Comparison of ENCODE assay signal across 30 cellular contexts in genomic region chr13:51357928-51358595, GRCh38. TPM values are rescaled to one million over a fixed set of nuclear protein-coding genes. Genes with fewer than 3 reads are reported as not detected.
A peak's percentile ranks its signal among the peaks of the same experiment; 100 is the strongest.
DNase-seq lines count a peak whose midpoint lies in the region; ATAC-seq, FAIRE-seq and TF ChIP-seq lines count a peak whose summit lies in the region.
"Had no signal": no experiment of that assay in that cellular context is flagged by ENCODE, and none has a peak within 500 bp of the region (broad histone marks: within the 10 kb centered on the region; RNA-seq: fewer than 3 reads in every experiment).

No MANE protein-coding gene starts in this region.

- BruUV-seq in HepG2 (replicated peaks; lab: Mats Ljungman, UMichigan): no TSS peak

- no peak overlapping the region for H3K4me3 Mint-ChIP-seq in astrocyte (ENCODE audit: unreplicated experiment)
- H3K4me3 Mint-ChIP-seq: CD8-positive, alpha-beta memory T cell had no signal

- H3K27me3 Mint-ChIP-seq in astrocyte (ENCODE audit: low read depth, unreplicated experiment): no peaks in the 10 kb centered on the region
- H3K27me3 Mint-ChIP-seq: CD8-positive, alpha-beta memory T cell had no signal

- no peak for TF ChIP-seq CTCF in HepG2 (CRISPR knock-in tag; IDR thresholded peaks at IDR 0.05)
- TF ChIP-seq CTCF in right lobe of liver (IDR thresholded peaks at IDR 0.05): no peak
- TF ChIP-seq CTCF in astrocyte (IDR thresholded peaks at IDR 0.05; ENCODE audit: insufficient read depth, low read depth, low read length): no peak

- no peak overlapping the region for H3K27ac Mint-ChIP-seq in astrocyte (ENCODE audit: unreplicated experiment)

- in situ Hi-C loops in HepG2 (cut with HindIII; ENCODE audit: extremely low pct_ligation_motif_present, low pct_unique_long_range_greater_than_20kb): no loop called here

- peaks cover 25% of the 10 kb centered on the region for H3K4me1 Mint-ChIP-seq in astrocyte (ENCODE audit: low read depth, unreplicated experiment)
- H3K4me1 Mint-ChIP-seq: CD8-positive, alpha-beta memory T cell had no signal

- H3K9ac ChIP-seq in HepG2 (ENCODE audit: insufficient read depth, low read depth, low read length) (no peak overlapping the region), astrocyte (ENCODE audit: low read length) (no peak overlapping the region)

- TF ChIP-seq EP300 in HepG2 (IDR thresholded peaks at IDR 0.05; ENCODE audit: low read depth in 2 of 2, low read length in 2 of 2) (no peak), HepG2 (CRISPR knock-in tag; IDR thresholded peaks at IDR 0.05; ENCODE audit: borderline replicate concordance) (no peak)

- WGBS in HepG2 (ENCODE audit: low lambda C conversion rate): 83% methylated on average over 5 of the region's 5 CpGs
- 83% methylated on average over 5 of the region's 5 CpGs for WGBS in right lobe of liver (ENCODE audit: insufficient coverage, low coverage, low lambda C conversion rate, missing lambda C conversion rate)

- no peaks in the 10 kb centered on the region for H3K9me3 Mint-ChIP-seq in astrocyte (ENCODE audit: unreplicated experiment)
- H3K9me3 Mint-ChIP-seq: CD8-positive, alpha-beta memory T cell had no signal

- no peaks in the 10 kb centered on the region for H3K27me3 ChIP-seq in HepG2 (ENCODE audit: control insufficient read depth in 1 of 2, insufficient read depth in 2 of 2, low read length in 2 of 2)
- H3K27me3 ChIP-seq in right lobe of liver: no peaks in the 10 kb centered on the region
- no peaks in the 10 kb centered on the region for H3K27me3 ChIP-seq in astrocyte (ENCODE audit: insufficient read depth, low read length)

- H3K4me3 ChIP-seq in HepG2 (replicated peaks in 1 of 3; ENCODE audit: insufficient read depth in 1 of 3, low read depth in 2 of 3, low read length in 3 of 3) (no peak overlapping the region), right lobe of liver (no peak overlapping the region), astrocyte (ENCODE audit: insufficient read depth, low read depth, low read length) (no peak overlapping the region)

- no peak overlapping the region for H3K4me2 ChIP-seq in HepG2 (ENCODE audit: low read depth, low read length)
- no peak overlapping the region for H3K4me2 ChIP-seq in astrocyte (ENCODE audit: low read length)

- intact Hi-C loops in HepG2 (cut with micrococcal nuclease; ENCODE audit: unreplicated experiment) (no loop called here), right lobe of liver (cut with DNase I) (no loop called here)

- CTCF ChIA-PET in HepG2 (lab: Yijun Ruan, JAX; ENCODE audit: low intra/inter-chr PET ratio, low total read pairs): no interaction called here

- FAIRE-seq in HepG2 (lab: Jason Lieb, UNC) (no peak), astrocyte (lab: Jason Lieb, UNC) (peak; percentile 62)
- FAIRE-seq: HTR-8/SVneo had no signal

- H3K4me1 ChIP-seq in HepG2 (ENCODE audit: insufficient read depth, low read length) (peaks cover 29% of the 10 kb centered on the region), right lobe of liver (peaks cover 0 to 4% (median 0%) of the 10 kb centered on the region in 4 donors), astrocyte (ENCODE audit: insufficient read depth, low read length) (no peaks in the 10 kb centered on the region)

- peaks cover 20% of the 10 kb centered on the region for H3K36me3 Mint-ChIP-seq in astrocyte (ENCODE audit: low read depth, unreplicated experiment)

- POLR2A ChIA-PET in HepG2 (lab: Yijun Ruan, JAX): interaction anchor here (1.2 kb wide), 1 partner anchor 95 kb away, joined by 3 read pairs; the partner anchor contains the start of gene INTS6

- H2AFZ ChIP-seq in HepG2 (ENCODE audit: low read length) (no peak overlapping the region), astrocyte (ENCODE audit: low read depth, low read length) (no peak overlapping the region)

- H4K20me1 ChIP-seq in HepG2 (ENCODE audit: insufficient read depth, low read length): no peaks in the 10 kb centered on the region
- no peaks in the 10 kb centered on the region for H4K20me1 ChIP-seq in astrocyte (ENCODE audit: insufficient read depth, low read length)

- DNase-seq in HepG2 (ENCODE audit: low spot score) (no peak), right lobe of liver (no peak), astrocyte (ENCODE audit: low read depth) (no peak), inferior parietal cortex (ENCODE audit: extremely low spot score) (peak; percentile 36), superior temporal gyrus (ENCODE audit: extremely low spot score) (peak; percentile 56), NCI-H1436 treated with DMSO at 0.1 percent for 48 hours (lab: John Stamatoyannopoulos, UW) (no peak)
- no peak for DNase-seq in activated effector memory CD4-positive, alpha-beta T cell treated with Interleukin-2 at 50 U/mL for 16 hours
- DNase-seq: 8988T; AML-193; C1 segment of cervical spinal cord; Calu3; CD8-positive, alpha-beta memory T cell; DMS53; GDM1; IMR-90; Karpas-422; MV-4-11; NCI-H1105 treated with DMSO at 0.1 percent for 48 hours; NCI-H1694; NCI-H2081 treated with DMSO at 0.1 percent for 48 hours; NCI-H2171 treated with DMSO at 0.1 percent for 48 hours; NCI-H446; NCI-H526; Right ventricle myocardium superior had no signal

- no peaks in the 10 kb centered on the region for H3K36me3 ChIP-seq in HepG2 (replicated peaks in 1 of 2; ENCODE audit: control insufficient read depth in 1 of 2, insufficient read depth in 2 of 2, low read length in 2 of 2)
- H3K36me3 ChIP-seq in right lobe of liver: peaks cover 0 to 3% (median 0%) of the 10 kb centered on the region in 4 donors
- H3K36me3 ChIP-seq in astrocyte (ENCODE audit: insufficient read depth, low read length): peaks cover 10% of the 10 kb centered on the region

- H3K79me2 ChIP-seq in HepG2 (ENCODE audit: insufficient read depth, low read length) (no peaks in the 10 kb centered on the region), astrocyte (ENCODE audit: insufficient read depth, low read length) (no peaks in the 10 kb centered on the region)

- H3K9me3 ChIP-seq in HepG2 (ENCODE audit: low read length) (no peaks in the 10 kb centered on the region), right lobe of liver (no peaks in the 10 kb centered on the region), astrocyte (ENCODE audit: insufficient read depth, low read depth, low read length) (no peaks in the 10 kb centered on the region)

- no peak for TF ChIP-seq RAD21 in HepG2 (CRISPR knock-in tag; IDR thresholded peaks at IDR 0.05)

- H3K27ac ChIP-seq in HepG2 (ENCODE audit: extremely low read length, insufficient read depth, low read length) (no peak overlapping the region), right lobe of liver (no peak overlapping the region), astrocyte (ENCODE audit: low read depth, low read length) (no peak overlapping the region)

- peak; percentile 13; the same call in 1 of the 3 replicates for ATAC-seq in HepG2
- ATAC-seq in right lobe of liver: no peak
- no peak for ATAC-seq in HG02970 (IDR thresholded peaks at IDR 0.05; ENCODE audit: low FRiP score, unreplicated experiment)

- TF ChIP-seq POLR2A in HepG2 (IDR thresholded peaks at IDR 0.05; ENCODE audit: insufficient read depth in 1 of 2, low read depth in 2 of 2, low read length in 2 of 2) (no peak), right lobe of liver (IDR thresholded peaks at IDR 0.05) (no peak)

TF ChIP-seq in HepG2, 621 proteins besides CTCF, POLR2A, EP300 and RAD21:
- TF ChIP-seq ZSCAN9 (CRISPR knock-in tag; IDR thresholded peaks at IDR 0.05; ENCODE audit: borderline replicate concordance) (no peak), RBM22 (optimal IDR thresholded peaks at IDR 0.05; ENCODE audit: low read length) (peak; percentile 58)

RNA-seq across cellular contexts. Expression of gene SERPINE3, which starts 18.6 kb away (rescaled TPM):
- total RNA-seq in HepG2 (2016; rRNA removed; fragmentation: Illumina TruSeq; extraction: Trizol) (not detected in 2 replicates), right lobe of liver (not detected), astrocyte (not detected in 2 replicates)
- not detected in 2 replicates for total RNA-seq in HepG2 (2016; cell fraction: cytosol; rRNA removed; fragmentation: Illumina TruSeq; extraction: Trizol; ENCODE audit: low read depth)
- not detected in 2 replicates for total RNA-seq in HepG2 (2016; cell fraction: insoluble cytoplasmic fraction; rRNA removed; fragmentation: Illumina TruSeq; extraction: Trizol)
- total RNA-seq in HepG2 (2016; cell fraction: membrane; rRNA removed; fragmentation: Illumina TruSeq; extraction: Trizol): not detected in 2 replicates
- total RNA-seq in HepG2 (2016; cell fraction: nucleus; rRNA removed; fragmentation: Illumina TruSeq; extraction: Trizol): not detected in 2 replicates
- not detected in 2 replicates for polyA plus RNA-seq in HepG2 (2011; rRNA removed)
- not detected in 2 replicates for polyA plus RNA-seq in HepG2 (2011; cell fraction: cytosol; rRNA removed)
- polyA plus RNA-seq in HepG2 (2011; cell fraction: nucleus; rRNA removed): not detected in 2 replicates
- not detected in 2 replicates for polyA plus RNA-seq in HepG2 (2012)
- polyA plus RNA-seq in HepG2 (2016; cell fraction: cytosol; fragmentation: Illumina TruSeq; extraction: Trizol; ENCODE audit: low read depth): not detected in 2 replicates
- polyA plus RNA-seq in HepG2 (2016; cell fraction: insoluble cytoplasmic fraction; fragmentation: Illumina TruSeq; extraction: Trizol; ENCODE audit: low read depth): not detected in 2 replicates
- not detected in 2 replicates for polyA plus RNA-seq in HepG2 (2016; cell fraction: membrane; fragmentation: Illumina TruSeq; extraction: Trizol; ENCODE audit: low read depth)
- polyA plus RNA-seq in HepG2 (2016; cell fraction: nucleus; fragmentation: Illumina TruSeq; extraction: Trizol; ENCODE audit: insufficient read depth, low read depth): not detected in 2 replicates
- polyA minus RNA-seq in HepG2 (2011; rRNA and poly(A)+ RNA removed; ENCODE audit: low replicate concordance): not detected in 2 replicates
- polyA minus RNA-seq in HepG2 (2011; cell fraction: cytosol; rRNA and poly(A)+ RNA removed): not detected in 2 replicates
- polyA minus RNA-seq in HepG2 (2011; cell fraction: nucleus; rRNA and poly(A)+ RNA removed): 0.26 TPM in 1 of 2 replicates, not detected in the other
- total RNA-seq: Calu3; CD8-positive, alpha-beta memory T cell; H4; IMR-90; M059J; Right ventricle myocardium superior; RPMI7951; SK-MEL-5 had no signal
- polyA plus RNA-seq: CD8-positive, alpha-beta memory T cell; IMR-90 had no signal

Comparison
In these comparisons a context has a peak if more than half of its experiments do, and no peak if none do; other contexts are left out.
1. DNase-seq: peak in inferior parietal cortex (single experiment) and superior temporal gyrus (single experiment); none in HepG2 (single experiment), right lobe of liver (0 of 3), astrocyte (single experiment), activated effector memory CD4-positive, alpha-beta T cell treated with Interleukin-2 at 50 U/mL for 16 hours (single experiment) and NCI-H1436 treated with DMSO at 0.1 percent for 48 hours (single experiment).